19 cellular contexts compared by ENCODE assay signal in genomic region chr17:68719431-68719830, GRCh38.
"Had no signal": no experiment of that assay in that cellular context is flagged by ENCODE, and none has a peak within 500 bp of the region (broad histone marks: within the 10 kb centered on the region; RNA-seq: fewer than 3 reads in every experiment).

No MANE protein-coding gene starts in this region.

- H3K4me1 Mint-ChIP-seq: activated CD4-positive, alpha-beta memory T cell treated with anti-CD3 and anti-CD28 coated beads, Interleukin-2, amount 10 ng/mL, durations not matched to agents 7 days and 5 days; activated naive CD4-positive, alpha-beta T cell treated with anti-CD3 and anti-CD28 coated beads, Interleukin-2, amount 50 U/mL, for 24 hours; brain; naive thymus-derived CD4-positive, alpha-beta T cell had no signal

- DNase-seq: activated CD4-positive, alpha-beta memory T cell treated with anti-CD3 and anti-CD28 coated beads, Interleukin-2, amount 10 ng/mL, durations not matched to agents 7 days and 5 days; activated CD4-positive, alpha-beta T cell treated with anti-CD3 and anti-CD28 coated beads for 4 hours; activated T-cell treated with anti-CD3 and anti-CD28 coated beads, Interleukin-2, amount 50 U/mL, for 24 hours; amniotic stem cell; cerebellar nuclear complex; effector memory CD4-positive, alpha-beta T cell; hypothalamus; left ventricle myocardium inferior; mucosa of descending colon; naive thymus-derived CD4-positive, alpha-beta T cell; stimulated activated CD4-positive, alpha-beta T cell treated with anti-CD3 and anti-CD28 coated beads, Interleukin-4, amount 100 ng/mL, for 1 hour; stimulated activated naive CD4-positive, alpha-beta T cell; substantia nigra; trophoblast cell had no signal

- H3K27ac Mint-ChIP-seq: activated CD4-positive, alpha-beta memory T cell treated with anti-CD3 and anti-CD28 coated beads, Interleukin-2, amount 10 ng/mL, durations not matched to agents 7 days and 5 days; activated naive CD4-positive, alpha-beta T cell treated with anti-CD3 and anti-CD28 coated beads, Interleukin-2, amount 50 U/mL, for 24 hours; activated T-cell treated with anti-CD3 and anti-CD28 coated beads, Interleukin-2, amount 50 U/mL, for 24 hours; brain; dendritic cell treated with granulocyte-macrophage colony-stimulating factor and Interleukin-4, amounts not matched to agents 40 ng/mL and 50 ng/mL, for 4 days; naive thymus-derived CD4-positive, alpha-beta T cell; T-helper 1 cell treated with Interleukin-12 subunit alpha and Interleukin-12 subunit beta and Interleukin-4 antibody, amounts not matched to agents 30 μg/mL and 1 μg/mL, for 36 hours had no signal

- H3K79me2 ChIP-seq: parathyroid adenoma had no signal

- H3K4me3 ChIP-seq: left ventricle myocardium inferior, mucosa of descending colon had no signal

- H3K4me1 ChIP-seq: left ventricle myocardium inferior, parathyroid adenoma had no signal

- H3K9me3 ChIP-seq: left ventricle myocardium inferior, mucosa of descending colon had no signal

- H2AFZ ChIP-seq: parathyroid adenoma had no signal

- ATAC-seq: mucosa of descending colon; naive thymus-derived CD4-positive, alpha-beta T cell had no signal

- H3K36me3 ChIP-seq: left ventricle myocardium inferior had no signal

- H3K4me3 Mint-ChIP-seq: activated CD4-positive, alpha-beta memory T cell treated with anti-CD3 and anti-CD28 coated beads, Interleukin-2, amount 10 ng/mL, durations not matched to agents 7 days and 5 days; activated naive CD4-positive, alpha-beta T cell treated with anti-CD3 and anti-CD28 coated beads, Interleukin-2, amount 50 U/mL, for 24 hours; activated T-cell treated with anti-CD3 and anti-CD28 coated beads, Interleukin-2, amount 50 U/mL, for 24 hours; brain; dendritic cell treated with granulocyte-macrophage colony-stimulating factor and Interleukin-4, amounts not matched to agents 40 ng/mL and 50 ng/mL, for 4 days; naive thymus-derived CD4-positive, alpha-beta T cell; T-helper 1 cell treated with Interleukin-12 subunit alpha and Interleukin-12 subunit beta and Interleukin-4 antibody, amounts not matched to agents 30 μg/mL and 1 μg/mL, for 36 hours had no signal

- H3K27ac ChIP-seq: left ventricle myocardium inferior, parathyroid adenoma had no signal

- H3K36me3 Mint-ChIP-seq: activated naive CD4-positive, alpha-beta T cell treated with anti-CD3 and anti-CD28 coated beads, Interleukin-2, amount 50 U/mL, for 24 hours; brain; naive thymus-derived CD4-positive, alpha-beta T cell had no signal

- H3K9ac ChIP-seq: parathyroid adenoma had no signal

- H3K9me3 Mint-ChIP-seq: activated CD4-positive, alpha-beta memory T cell treated with anti-CD3 and anti-CD28 coated beads, Interleukin-2, amount 10 ng/mL, durations not matched to agents 7 days and 5 days; activated naive CD4-positive, alpha-beta T cell treated with anti-CD3 and anti-CD28 coated beads, Interleukin-2, amount 50 U/mL, for 24 hours; activated T-cell treated with anti-CD3 and anti-CD28 coated beads, Interleukin-2, amount 50 U/mL, for 24 hours; brain; dendritic cell treated with granulocyte-macrophage colony-stimulating factor and Interleukin-4, amounts not matched to agents 40 ng/mL and 50 ng/mL, for 4 days; naive thymus-derived CD4-positive, alpha-beta T cell; T-helper 1 cell treated with Interleukin-12 subunit alpha and Interleukin-12 subunit beta and Interleukin-4 antibody, amounts not matched to agents 30 μg/mL and 1 μg/mL, for 36 hours had no signal
